9 cellular contexts compared by ENCODE assay signal in genomic region chr19:42266928-42267603, GRCh38. TPM values are rescaled to one million over a fixed set of nuclear protein-coding genes. Genes with fewer than 3 reads are reported as not detected.
DNase-seq lines count a peak whose midpoint lies in the region; ATAC-seq, FAIRE-seq and TF ChIP-seq lines count a peak whose summit lies in the region.
"Not testable (repeated sequence)": the region's sequence is repeated elsewhere in the genome, so short reads cannot be mapped to it uniquely, and the experiment has no call there.
"Had no signal": no experiment of that assay in that cellular context is flagged by ENCODE, and none has a peak within 500 bp of the region (broad histone marks: within the 10 kb centered on the region; RNA-seq: fewer than 3 reads in every experiment).

No MANE protein-coding gene starts in this region.

- peaks cover 23% of the 10 kb centered on the region for H3K4me1 ChIP-seq in HUES6 (ENCODE audit: control insufficient read depth, insufficient read depth, low read length)
- H3K4me1 ChIP-seq in Panc1 (ENCODE audit: control insufficient read depth, insufficient read depth, low read length) = peaks cover 11% of the 10 kb centered on the region
- peaks cover 15% of the 10 kb centered on the region for H3K4me1 ChIP-seq in GM12878 (ENCODE audit: control insufficient read depth, insufficient read depth, low read length)
- H3K4me1 ChIP-seq in fibroblast of lung (ENCODE audit: control insufficient read depth, extremely low read depth, insufficient read depth, low read length) = peaks cover 13% of the 10 kb centered on the region
- H3K4me1 ChIP-seq in skeletal muscle satellite cell (ENCODE audit: control insufficient read depth, insufficient read depth, low read length) = peaks cover 23% of the 10 kb centered on the region

- H3K79me2 ChIP-seq in GM12878 (ENCODE audit: control insufficient read depth, insufficient read depth, low read length) (peaks cover 26% of the 10 kb centered on the region), fibroblast of lung (ENCODE audit: control insufficient read depth, insufficient read depth, low read length) (peaks cover 24% of the 10 kb centered on the region)

- TF ChIP-seq EP300 in GM12878 (IDR thresholded peaks at IDR 0.05; ENCODE audit: borderline replicate concordance in 1 of 2, control insufficient read depth in 1 of 2, low read depth in 2 of 2, low read length in 2 of 2) = not testable (repeated sequence)

- BruUV-seq in Panc1 (replicated peaks; lab: Mats Ljungman, UMichigan); GM12878 (replicated peaks; lab: Mats Ljungman, UMichigan): not testable (repeated sequence)

- H3K4me3 ChIP-seq in HUES6 (ENCODE audit: low read depth, low read length) (peak overlapping the region; percentile 79), Panc1 (ENCODE audit: low read depth in 2 of 2, low read length in 2 of 2) (peak overlapping the region; percentile 69 to 79; a peak in 1 of 4 replicates), GM12878 (0 out of 2 replicates have a peak overlapping the region, but pooled peaks have one; percentile 63)
- H3K4me3 ChIP-seq in fibroblast of lung (replicated peaks in 1 of 4; ENCODE audit: control extremely low read depth in 1 of 4, insufficient read depth in 1 of 4, low read depth in 3 of 4, low read length in 4 of 4); skeletal muscle satellite cell (ENCODE audit: low read length): not testable (repeated sequence)

- 80% methylated on average over 25 of the region's 25 CpGs for WGBS in GM12878 (ENCODE audit: insufficient coverage, insufficient replicate concordance, low lambda C conversion rate, missing lambda C conversion rate)

- H3K9me3 Mint-ChIP-seq in nephron = not testable (repeated sequence)

- H3K27ac Mint-ChIP-seq in nephron = not testable (repeated sequence)

- H3K9me3 ChIP-seq in HUES6 (ENCODE audit: control insufficient read depth, insufficient read depth, low read depth, low read length); Panc1 (ENCODE audit: control insufficient read depth, insufficient read depth, low read depth, low read length); GM12878 (replicated peaks; ENCODE audit: control insufficient read depth, insufficient read depth, low read length); fibroblast of lung (ENCODE audit: control insufficient read depth, insufficient read depth, low read depth, low read length); skeletal muscle satellite cell (replicated peaks; ENCODE audit: low read length): not testable (repeated sequence)

- not testable (repeated sequence) for H3K36me3 ChIP-seq in HUES6 (ENCODE audit: control insufficient read depth, insufficient read depth, low read length); Panc1 (ENCODE audit: control insufficient read depth, insufficient read depth, low read length); GM12878 (ENCODE audit: control insufficient read depth in 2 of 2, insufficient read depth in 2 of 2, low read length in 1 of 2); fibroblast of lung (ENCODE audit: control insufficient read depth, insufficient read depth, low read length); skeletal muscle satellite cell (ENCODE audit: insufficient read depth, low read length)

- DNase-seq in Panc1 (ENCODE audit: low read depth, low spot score); GM12878 (ENCODE audit: low read depth, low spot score); fibroblast of lung (ENCODE audit: low read depth in 2 of 2): not testable (repeated sequence)

- in situ Hi-C loops in Panc1 (cut with HindIII; ENCODE audit: low pct_unique_long_range_greater_than_20kb, low sequenced_read_pairs); GM12878 (cut with MboI): not testable (repeated sequence)

- not testable (repeated sequence) for H4K20me1 ChIP-seq in GM12878 (ENCODE audit: control insufficient read depth, insufficient read depth); fibroblast of lung (ENCODE audit: control insufficient read depth, extremely low read depth, insufficient read depth, low read length)

- POLR2A ChIA-PET in Panc1 (lab: Charles Lee) = not testable (repeated sequence)
- POLR2A ChIA-PET in GM12878 (lab: Charles Lee) = interaction anchor here (0.6 to 1.2 kb wide), 3 partner anchors 10 to 65 kb away, joined by 3 to 6 read pairs (median 3); partner anchors contain the start of gene GSK3A

- TF ChIP-seq RAD21 in GM12878 (IDR thresholded peaks at IDR 0.05; ENCODE audit: insufficient read depth, low read depth, low read length) = not testable (repeated sequence)

- FAIRE-seq in GM12878 (lab: Jason Lieb, UNC) = not testable (repeated sequence)

- RAD21 ChIA-PET in GM12878 (lab: Charles Lee; ENCODE audit: unreplicated experiment) = interaction anchor here (1.0 kb wide), 1 partner anchor 13 kb away, joined by 3 read pairs; no protein-coding TSS in a partner anchor

- peak overlapping the region; percentile 89 for H3K27ac ChIP-seq in C4-2B
- H3K27ac ChIP-seq in HUES6 (ENCODE audit: low read depth, low read length); GM12878 (ENCODE audit: control insufficient read depth, insufficient read depth); fibroblast of lung (ENCODE audit: insufficient read depth, low read length): not testable (repeated sequence)
- H3K27ac ChIP-seq in Panc1 (ENCODE audit: low read length) = peak overlapping the region; percentile 93

- TF ChIP-seq POLR2A in GM12878 (IDR thresholded peaks at IDR 0.05; ENCODE audit: low read depth, low read length) = not testable (repeated sequence)

- CTCF ChIA-PET in Panc1 (lab: Charles Lee) = not testable (repeated sequence)
- CTCF ChIA-PET in GM12878 (lab: Yijun Ruan, JAX) = interaction anchor here (1.4 kb wide), 1 partner anchor 23 kb away, joined by 3 read pairs; no protein-coding TSS in a partner anchor

- H3K9ac ChIP-seq in HUES6 (ENCODE audit: low read length) = peak overlapping the region; percentile 64
- H3K9ac ChIP-seq in GM12878 (ENCODE audit: control insufficient read depth, insufficient read depth, low read length); fibroblast of lung (ENCODE audit: insufficient read depth, low read length); skeletal muscle satellite cell (ENCODE audit: low read depth, low read length): not testable (repeated sequence)

- SMC1A ChIA-PET in GM12878 (lab: Charles Lee; ENCODE audit: uncharacterized antibody, unreplicated experiment) = interaction anchor here (1.2 kb wide), 1 partner anchor 24 kb away, joined by 3 read pairs; no protein-coding TSS in a partner anchor

- H3K4me2 ChIP-seq in GM12878 (ENCODE audit: control insufficient read depth, insufficient read depth) (peak overlapping the region; percentile 94; the same call in 1 of the 2 replicates), fibroblast of lung (ENCODE audit: extremely low read depth, insufficient read depth, low read length) (peak overlapping the region; percentile 98), skeletal muscle satellite cell (ENCODE audit: low read length) (peak overlapping the region; percentile 79)

- H3K36me3 Mint-ChIP-seq in nephron (ENCODE audit: low read depth) = not testable (repeated sequence)

- peak overlapping the region; percentile 95 for H2AFZ ChIP-seq in GM12878 (ENCODE audit: control insufficient read depth, low read depth, low read length)
- H2AFZ ChIP-seq in fibroblast of lung (ENCODE audit: low read length) = not testable (repeated sequence)

- H3K4me1 Mint-ChIP-seq in nephron = peaks cover 25% of the 10 kb centered on the region

- TF ChIP-seq CTCF in C4-2B (conservative IDR thresholded peaks at IDR 0.05); Panc1 (IDR thresholded peaks at IDR 0.05); GM12878 (IDR thresholded peaks at IDR 0.05 in 2 of 3, conservative IDR thresholded peaks at IDR 0.05 in 1 of 3; ENCODE audit: control insufficient read depth in 2 of 3, extremely low read depth in 1 of 3, insufficient read depth in 1 of 3, low read depth in 3 of 3, low read length in 3 of 3); fibroblast of lung (conservative IDR thresholded peaks at IDR 0.05 in 1 of 2, IDR thresholded peaks at IDR 0.05 in 1 of 2; ENCODE audit: low read depth in 1 of 2, low read length in 2 of 2); nephron (IDR thresholded peaks at IDR 0.05; ENCODE audit: unreplicated experiment in 3 of 3): not testable (repeated sequence)

- intact Hi-C loops in Panc1 (cut with micrococcal nuclease; ENCODE audit: unreplicated experiment); GM12878 (cut with micrococcal nuclease; ENCODE audit: unreplicated experiment): not testable (repeated sequence)

- ATAC-seq in Panc1, GM12878: not testable (repeated sequence)

- H3K4me3 Mint-ChIP-seq in nephron = peak overlapping the region in 2 of 3 experiments; percentile 57 to 64

- H3K27me3 Mint-ChIP-seq in nephron (ENCODE audit: low read depth) = not testable (repeated sequence)

- H3K27me3 ChIP-seq in HUES6 (ENCODE audit: control insufficient read depth, insufficient read depth, low read length); Panc1 (ENCODE audit: control insufficient read depth, insufficient read depth, low read length); GM12878 (replicated peaks in 1 of 2; ENCODE audit: control insufficient read depth in 2 of 2, insufficient read depth in 2 of 2, low read length in 1 of 2); fibroblast of lung (ENCODE audit: control insufficient read depth, insufficient read depth, low read length); skeletal muscle satellite cell (ENCODE audit: control insufficient read depth, insufficient read depth, low read length): not testable (repeated sequence)

RNA-seq across cellular contexts. Expression of gene CIC, which starts 2.0 kb away (rescaled TPM):
- total RNA-seq in Panc1 (2021; ENCODE audit: unreplicated experiment) (67.4 TPM), GM12878 (2014; rRNA removed) (8.0 and 9.5 TPM in 2 replicates), GM12878 (2014; rRNA removed; fragmentation: Illumina TruSeq; extraction: Trizol) (4.3 and 6.5 TPM in 2 replicates), GM12878 (2021) (47.3 and 50.6 TPM in 2 replicates), fibroblast of lung (16.7 and 23.6 TPM in 2 replicates)
- 49.9 TPM for polyA plus RNA-seq in Panc1 (2012; ENCODE audit: insufficient read length)
- total RNA-seq in GM12878 (2013; cell fraction: nucleolus; rRNA removed) = 33.3 and 49.5 TPM in 2 replicates
- polyA plus RNA-seq in GM12878 (2011; ENCODE audit: low read depth) = 9.5 TPM
- polyA plus RNA-seq in GM12878 (2011; rRNA removed) (2.4 and 3.8 TPM in 2 replicates), GM12878 (2014; fragmentation: Illumina TruSeq; extraction: Trizol) (1.7 and 7.4 TPM in 2 replicates), GM12878 (2014; fragmentation: Nextera tagmentation; extraction: Ambion mirVana) (under 1 TPM; 0.18 to 0.24 TPM), GM12878 (2014; rRNA removed) (24.0 and 27.7 TPM in 2 replicates), GM12878 (2016; fragmentation: Nextera tagmentation; extraction: Ambion mirVana) (1 to 10 TPM; 6.9 to 8.1 TPM), fibroblast of lung (8.5 and 14.5 TPM in 2 replicates)
- 6.7 and 9.9 TPM in 2 replicates for polyA plus RNA-seq in GM12878 (2011; cell fraction: cytosol; rRNA removed)
- 76.7 and 94.7 TPM in 2 replicates for polyA plus RNA-seq in GM12878 (2011; cell fraction: nucleus; rRNA removed)
- polyA plus RNA-seq in GM12878 (2012) = 29.1 and 30.8 TPM in 2 replicates
- polyA minus RNA-seq in GM12878 (2011; rRNA and poly(A)+ RNA removed) = 2.1 and 9.8 TPM in 2 replicates
- polyA minus RNA-seq in GM12878 (2011; cell fraction: cytosol; rRNA and poly(A)+ RNA removed) = 10.2 and 11.2 TPM in 2 replicates
- polyA minus RNA-seq in GM12878 (2011; cell fraction: nucleus; rRNA and poly(A)+ RNA removed) = 13.1 and 24.6 TPM in 2 replicates
- polyA plus RNA-seq in fibroblast of lung (2012) = 32.9 and 41.3 TPM in 2 replicates
- 36.6 and 51.1 TPM in 2 replicates for polyA minus RNA-seq in fibroblast of lung (ENCODE audit: low replicate concordance)
- total RNA-seq in skeletal muscle satellite cell (2012; rRNA removed) = 18.8 and 21.8 TPM in 2 replicates

RNA-seq across cellular contexts. Expression of gene ERF, which starts 12.1 kb away (rescaled TPM):
- total RNA-seq in Panc1 (2021; ENCODE audit: unreplicated experiment) = 85.7 TPM
- polyA plus RNA-seq in Panc1 (2012; ENCODE audit: insufficient read length) = 70.6 TPM
- 29.9 and 31.1 TPM in 2 replicates for total RNA-seq in GM12878 (2013; cell fraction: nucleolus; rRNA removed)
- 15.9 and 22.2 TPM in 2 replicates for total RNA-seq in GM12878 (2014; rRNA removed)
- total RNA-seq in GM12878 (2014; rRNA removed; fragmentation: Illumina TruSeq; extraction: Trizol) = 12.1 and 12.8 TPM in 2 replicates
- 51.8 and 56.3 TPM in 2 replicates for total RNA-seq in GM12878 (2021)
- polyA plus RNA-seq in GM12878 (2011; ENCODE audit: low read depth) = 3.6 TPM
- 15.1 and 34.5 TPM in 2 replicates for polyA plus RNA-seq in GM12878 (2011; rRNA removed)
- 23.3 and 39.9 TPM in 2 replicates for polyA plus RNA-seq in GM12878 (2011; cell fraction: cytosol; rRNA removed)
- 164 and 188 TPM in 2 replicates for polyA plus RNA-seq in GM12878 (2011; cell fraction: nucleus; rRNA removed)
- polyA plus RNA-seq in GM12878 (2012) = 21.7 and 22.0 TPM in 2 replicates
- polyA plus RNA-seq in GM12878 (2014; fragmentation: Illumina TruSeq; extraction: Trizol) = 4.9 and 17.8 TPM in 2 replicates
- polyA plus RNA-seq in GM12878 (2014; fragmentation: Nextera tagmentation; extraction: Ambion mirVana) = under 1 TPM; 0.02 to 0.04 TPM
- polyA plus RNA-seq in GM12878 (2014; rRNA removed) = 33.0 and 40.2 TPM in 2 replicates
- polyA plus RNA-seq in GM12878 (2016; fragmentation: Nextera tagmentation; extraction: Ambion mirVana) = 1 to 10 TPM; 8.3 to 8.9 TPM
- 27.0 and 49.3 TPM in 2 replicates for polyA minus RNA-seq in GM12878 (2011; rRNA and poly(A)+ RNA removed)
- 19.8 and 25.4 TPM in 2 replicates for polyA minus RNA-seq in GM12878 (2011; cell fraction: cytosol; rRNA and poly(A)+ RNA removed)
- polyA minus RNA-seq in GM12878 (2011; cell fraction: nucleus; rRNA and poly(A)+ RNA removed) = 34.6 and 45.5 TPM in 2 replicates
- total RNA-seq in fibroblast of lung = 13.2 and 14.1 TPM in 2 replicates
- 35.3 and 36.3 TPM in 2 replicates for polyA plus RNA-seq in fibroblast of lung
- 37.5 and 44.0 TPM in 2 replicates for polyA plus RNA-seq in fibroblast of lung (2012)
- 36.3 and 46.2 TPM in 2 replicates for polyA minus RNA-seq in fibroblast of lung (ENCODE audit: low replicate concordance)
- 26.6 and 46.1 TPM in 2 replicates for total RNA-seq in skeletal muscle satellite cell (2012; rRNA removed)

RNA-seq across cellular contexts. Expression of gene GSK3A, which starts 24.7 kb away (rescaled TPM):
- total RNA-seq in Panc1 (2021; ENCODE audit: unreplicated experiment) (46.0 TPM), GM12878 (2014; rRNA removed) (11.5 and 15.0 TPM in 2 replicates), GM12878 (2014; rRNA removed; fragmentation: Illumina TruSeq; extraction: Trizol) (15.3 and 15.8 TPM in 2 replicates), GM12878 (2021) (35.6 and 38.6 TPM in 2 replicates), fibroblast of lung (8.7 and 11.6 TPM in 2 replicates)
- polyA plus RNA-seq in Panc1 (2012; ENCODE audit: insufficient read length) = 65.7 TPM
- 7.7 and 11.1 TPM in 2 replicates for total RNA-seq in GM12878 (2013; cell fraction: nucleolus; rRNA removed)
- 12.6 TPM for polyA plus RNA-seq in GM12878 (2011; ENCODE audit: low read depth)
- polyA plus RNA-seq in GM12878 (2011; rRNA removed) (17.5 and 41.3 TPM in 2 replicates), GM12878 (2014; fragmentation: Illumina TruSeq; extraction: Trizol) (35.2 and 47.9 TPM in 2 replicates), GM12878 (2014; fragmentation: Nextera tagmentation; extraction: Ambion mirVana) (1 to 10 TPM in 1 of 2 experiments, under 1 TPM in 1; 1.00 to 1.2 TPM), GM12878 (2014; rRNA removed) (40.9 and 48.8 TPM in 2 replicates), GM12878 (2016; fragmentation: Nextera tagmentation; extraction: Ambion mirVana) (10 to 100 TPM in 1 of 2 experiments, 1 to 10 TPM in 1; 3.8 to 11.4 TPM), fibroblast of lung (21.7 and 30.6 TPM in 2 replicates)
- 44.7 and 48.5 TPM in 2 replicates for polyA plus RNA-seq in GM12878 (2011; cell fraction: cytosol; rRNA removed)
- 32.0 and 39.9 TPM in 2 replicates for polyA plus RNA-seq in GM12878 (2011; cell fraction: nucleus; rRNA removed)
- 24.5 and 27.4 TPM in 2 replicates for polyA plus RNA-seq in GM12878 (2012)
- 18.6 and 31.7 TPM in 2 replicates for polyA minus RNA-seq in GM12878 (2011; rRNA and poly(A)+ RNA removed)
- 14.7 and 17.7 TPM in 2 replicates for polyA minus RNA-seq in GM12878 (2011; cell fraction: cytosol; rRNA and poly(A)+ RNA removed)
- 4.2 and 6.6 TPM in 2 replicates for polyA minus RNA-seq in GM12878 (2011; cell fraction: nucleus; rRNA and poly(A)+ RNA removed)
- 32.3 and 41.3 TPM in 2 replicates for polyA plus RNA-seq in fibroblast of lung (2012)
- 45.4 and 93.0 TPM in 2 replicates for polyA minus RNA-seq in fibroblast of lung (ENCODE audit: low replicate concordance)
- 21.4 and 22.3 TPM in 2 replicates for total RNA-seq in skeletal muscle satellite cell (2012; rRNA removed)

RNA-seq across cellular contexts. Expression of gene PRR19, which starts 34.9 kb away (rescaled TPM):
- total RNA-seq in Panc1 (2021; ENCODE audit: unreplicated experiment) (2.1 TPM), GM12878 (2014; rRNA removed) (0.73 and 0.82 TPM in 2 replicates), GM12878 (2014; rRNA removed; fragmentation: Illumina TruSeq; extraction: Trizol) (0.18 and 0.31 TPM in 2 replicates), GM12878 (2021) (0.80 and 1.4 TPM in 2 replicates), fibroblast of lung (0.17 and 0.26 TPM in 2 replicates)
- 2.2 TPM for polyA plus RNA-seq in Panc1 (2012; ENCODE audit: insufficient read length)
- total RNA-seq in GM12878 (2013; cell fraction: nucleolus; rRNA removed) = 0.19 TPM in 1 of 2 replicates, not detected in the other
- 0.29 TPM for polyA plus RNA-seq in GM12878 (2011; ENCODE audit: low read depth)
- polyA plus RNA-seq in GM12878 (2011; rRNA removed) (0.15 TPM in 1 of 2 replicates, not detected in the other), GM12878 (2014; fragmentation: Illumina TruSeq; extraction: Trizol) (0.11 and 0.43 TPM in 2 replicates), GM12878 (2014; fragmentation: Nextera tagmentation; extraction: Ambion mirVana) (under 1 TPM in 1 of 2 experiments, not detected in 1; 0.09 TPM), GM12878 (2014; rRNA removed) (0.81 and 1.7 TPM in 2 replicates), GM12878 (2016; fragmentation: Nextera tagmentation; extraction: Ambion mirVana) (1 to 10 TPM; 1.1 to 1.7 TPM), fibroblast of lung (0.39 and 0.54 TPM in 2 replicates)
- 0.50 and 0.55 TPM in 2 replicates for polyA plus RNA-seq in GM12878 (2011; cell fraction: cytosol; rRNA removed)
- 0.38 and 0.43 TPM in 2 replicates for polyA plus RNA-seq in GM12878 (2011; cell fraction: nucleus; rRNA removed)
- 0.38 and 0.49 TPM in 2 replicates for polyA plus RNA-seq in GM12878 (2012)
- 0.21 and 0.37 TPM in 2 replicates for polyA minus RNA-seq in GM12878 (2011; rRNA and poly(A)+ RNA removed)
- not detected in 2 replicates for polyA minus RNA-seq in GM12878 (2011; cell fraction: cytosol; rRNA and poly(A)+ RNA removed)
- not detected in 2 replicates for polyA minus RNA-seq in GM12878 (2011; cell fraction: nucleus; rRNA and poly(A)+ RNA removed)
- polyA plus RNA-seq in fibroblast of lung (2012) = 1.5 and 1.6 TPM in 2 replicates
- 0.48 and 4.3 TPM in 2 replicates for polyA minus RNA-seq in fibroblast of lung (ENCODE audit: low replicate concordance)
- 0.66 and 1.3 TPM in 2 replicates for total RNA-seq in skeletal muscle satellite cell (2012; rRNA removed)
- total RNA-seq: stomach had no signal
- polyA plus RNA-seq: aorta had no signal

RNA-seq across cellular contexts. Expression of gene PAFAH1B3, which starts 35.4 kb away (rescaled TPM):
- total RNA-seq in Panc1 (2021; ENCODE audit: unreplicated experiment) = 92.2 TPM
- polyA plus RNA-seq in Panc1 (2012; ENCODE audit: insufficient read length) = 160 TPM
- total RNA-seq in GM12878 (2013; cell fraction: nucleolus; rRNA removed) = 5.1 and 6.4 TPM in 2 replicates
- 57.7 and 78.6 TPM in 2 replicates for total RNA-seq in GM12878 (2014; rRNA removed)
- 32.0 and 41.3 TPM in 2 replicates for total RNA-seq in GM12878 (2014; rRNA removed; fragmentation: Illumina TruSeq; extraction: Trizol)
- 68.8 and 72.9 TPM in 2 replicates for total RNA-seq in GM12878 (2021)
- 20.5 TPM for polyA plus RNA-seq in GM12878 (2011; ENCODE audit: low read depth)
- 8.8 and 30.5 TPM in 2 replicates for polyA plus RNA-seq in GM12878 (2011; rRNA removed)
- polyA plus RNA-seq in GM12878 (2011; cell fraction: cytosol; rRNA removed) = 57.1 and 73.1 TPM in 2 replicates
- polyA plus RNA-seq in GM12878 (2011; cell fraction: nucleus; rRNA removed) = 43.1 and 44.9 TPM in 2 replicates
- 29.8 and 33.2 TPM in 2 replicates for polyA plus RNA-seq in GM12878 (2012)
- polyA plus RNA-seq in GM12878 (2014; fragmentation: Illumina TruSeq; extraction: Trizol) = 15.2 and 46.6 TPM in 2 replicates
- polyA plus RNA-seq in GM12878 (2014; fragmentation: Nextera tagmentation; extraction: Ambion mirVana) = 10 to 100 TPM in 1 of 2 experiments, 1 to 10 TPM in 1; 6.2 to 23.1 TPM
- 56.1 and 66.2 TPM in 2 replicates for polyA plus RNA-seq in GM12878 (2014; rRNA removed)
- 10 to 100 TPM; 77.7 to 79.6 TPM for polyA plus RNA-seq in GM12878 (2016; fragmentation: Nextera tagmentation; extraction: Ambion mirVana)
- polyA minus RNA-seq in GM12878 (2011; rRNA and poly(A)+ RNA removed) = 18.4 and 30.6 TPM in 2 replicates
- polyA minus RNA-seq in GM12878 (2011; cell fraction: cytosol; rRNA and poly(A)+ RNA removed) = 14.2 and 19.0 TPM in 2 replicates
- polyA minus RNA-seq in GM12878 (2011; cell fraction: nucleus; rRNA and poly(A)+ RNA removed) = 8.0 and 13.3 TPM in 2 replicates
- 25.9 and 32.1 TPM in 2 replicates for total RNA-seq in fibroblast of lung
- 20.1 and 34.1 TPM in 2 replicates for polyA plus RNA-seq in fibroblast of lung
- polyA plus RNA-seq in fibroblast of lung (2012) = 25.4 and 52.0 TPM in 2 replicates
- polyA minus RNA-seq in fibroblast of lung (ENCODE audit: low replicate concordance) = 79.3 and 108 TPM in 2 replicates
- 9.9 and 14.0 TPM in 2 replicates for total RNA-seq in skeletal muscle satellite cell (2012; rRNA removed)
